8 cellular contexts compared by ENCODE assay signal in genomic region chr1:23799255-23799569, GRCh38. TPM values are rescaled to one million over a fixed set of nuclear protein-coding genes. Genes with fewer than 3 reads are reported as not detected.
DNase-seq lines count a peak whose midpoint lies in the region; ATAC-seq and TF ChIP-seq lines count a peak whose summit lies in the region.

No MANE protein-coding gene starts in this region.

- H4K20me1 ChIP-seq in fibroblast of lung (ENCODE audit: control insufficient read depth, extremely low read depth, insufficient read depth, low read length), result no peaks in the 10 kb centered on the region

- H3K27ac ChIP-seq in SK-N-MC, result no peak overlapping the region
- H3K27ac ChIP-seq in fibroblast of lung (ENCODE audit: insufficient read depth, low read length), result peak overlapping the region; percentile 63

- no peak overlapping the region for H2AFZ ChIP-seq in fibroblast of lung (ENCODE audit: low read length)

- TF ChIP-seq CTCF in GM12865 (IDR thresholded peaks at IDR 0.05; ENCODE audit: insufficient read depth, low read depth, low read length, missing control alignments) (no peak), fibroblast of lung (conservative IDR thresholded peaks at IDR 0.05 in 1 of 2, IDR thresholded peaks at IDR 0.05 in 1 of 2; ENCODE audit: low read depth in 1 of 2, low read length in 2 of 2) (no peak), retinal pigment epithelial cell (conservative IDR thresholded peaks at IDR 0.05; ENCODE audit: low read depth, low read length) (no peak)

- H3K9me3 ChIP-seq in SK-N-MC (ENCODE audit: low read depth, low read length) (no peaks in the 10 kb centered on the region), fibroblast of lung (ENCODE audit: control insufficient read depth, insufficient read depth, low read depth, low read length) (no peaks in the 10 kb centered on the region)

- H3K36me3 ChIP-seq in SK-N-MC (ENCODE audit: insufficient read depth, low read length) (peaks cover 3% of the 10 kb centered on the region; the same call in 1 of the 2 replicates), fibroblast of lung (ENCODE audit: control insufficient read depth, insufficient read depth, low read length) (peaks cover 14% of the 10 kb centered on the region)

- no peak for DNase-seq in GM12865 (ENCODE audit: low read depth)
- no peak for DNase-seq in SK-N-MC (ENCODE audit: low read depth, low spot score)
- DNase-seq in fibroblast of lung (ENCODE audit: low read depth in 2 of 2), result no peak
- DNase-seq in retinal pigment epithelial cell (ENCODE audit: low read depth), result no peak
- no peak for DNase-seq in midbrain (lab: John Stamatoyannopoulos, UW)
- DNase-seq in NCI-H2227 treated with DMSO at 0.1 percent for 48 hours (lab: John Stamatoyannopoulos, UW), result no peak

- H3K79me2 ChIP-seq in fibroblast of lung (ENCODE audit: control insufficient read depth, insufficient read depth, low read length), result no peaks in the 10 kb centered on the region

- peak overlapping the region; percentile 100 for H3K4me2 ChIP-seq in fibroblast of lung (ENCODE audit: extremely low read depth, insufficient read depth, low read length)

- no peaks in the 10 kb centered on the region for H3K27me3 ChIP-seq in fibroblast of lung (ENCODE audit: control insufficient read depth, insufficient read depth, low read length)

- peaks cover 8% of the 10 kb centered on the region for H3K4me1 ChIP-seq in fibroblast of lung (ENCODE audit: control insufficient read depth, extremely low read depth, insufficient read depth, low read length)

- H3K9ac ChIP-seq in SK-N-MC (ENCODE audit: insufficient read length) (no peak overlapping the region), fibroblast of lung (ENCODE audit: insufficient read depth, low read length) (no peak overlapping the region)

- H3K4me3 ChIP-seq in GM12865 (ENCODE audit: low read depth, low read length), result peak overlapping the region; percentile 85
- H3K4me3 ChIP-seq in SK-N-MC, result peak overlapping the region; percentile 82; the same call in 1 of the 2 replicates
- H3K4me3 ChIP-seq in fibroblast of lung (replicated peaks in 1 of 4; ENCODE audit: control extremely low read depth in 1 of 4, insufficient read depth in 1 of 4, low read depth in 3 of 4, low read length in 4 of 4), result peak overlapping the region in 3 of 4 experiments; percentile 75 to 89 (median 81)
- peak overlapping the region; percentile 85 for H3K4me3 ChIP-seq in retinal pigment epithelial cell (ENCODE audit: low read length)

- no peak for ATAC-seq in GM21528 (IDR thresholded peaks at IDR 0.05; ENCODE audit: low FRiP score, unreplicated experiment)
- no peak for ATAC-seq in GM21737 (IDR thresholded peaks at IDR 0.05; ENCODE audit: unreplicated experiment)

RNA-seq across cellular contexts. Expression of gene GALE, which starts 1.3 kb away (rescaled TPM):
- total RNA-seq in fibroblast of lung, result 14.1 and 16.0 TPM in 2 replicates
- polyA plus RNA-seq in fibroblast of lung, result 11.9 and 19.6 TPM in 2 replicates
- 12.2 and 24.4 TPM in 2 replicates for polyA plus RNA-seq in fibroblast of lung (2012)
- polyA minus RNA-seq in fibroblast of lung (ENCODE audit: low replicate concordance), result 14.2 and 23.2 TPM in 2 replicates

RNA-seq across cellular contexts. Expression of gene LYPLA2, which starts 8.3 kb away (rescaled TPM):
- 27.5 and 29.2 TPM in 2 replicates for total RNA-seq in fibroblast of lung
- 20.4 and 29.1 TPM in 2 replicates for polyA plus RNA-seq in fibroblast of lung
- polyA plus RNA-seq in fibroblast of lung (2012), result 25.1 and 44.1 TPM in 2 replicates
- polyA minus RNA-seq in fibroblast of lung (ENCODE audit: low replicate concordance), result 18.8 and 36.4 TPM in 2 replicates

RNA-seq across cellular contexts. Expression of gene PITHD1, which starts 21.0 kb away (rescaled TPM):
- 29.5 and 40.5 TPM in 2 replicates for total RNA-seq in fibroblast of lung
- 47.7 and 58.6 TPM in 2 replicates for polyA plus RNA-seq in fibroblast of lung
- 30.8 and 40.3 TPM in 2 replicates for polyA plus RNA-seq in fibroblast of lung (2012)
- 15.2 and 15.4 TPM in 2 replicates for polyA minus RNA-seq in fibroblast of lung (ENCODE audit: low replicate concordance)

RNA-seq across cellular contexts. Expression of gene HMGCL, which starts 26.0 kb away (rescaled TPM):
- 59.3 and 74.6 TPM in 2 replicates for total RNA-seq in fibroblast of lung
- polyA plus RNA-seq in fibroblast of lung, result 34.1 and 41.3 TPM in 2 replicates
- 33.0 and 37.3 TPM in 2 replicates for polyA plus RNA-seq in fibroblast of lung (2012)
- polyA minus RNA-seq in fibroblast of lung (ENCODE audit: low replicate concordance), result 21.4 and 28.5 TPM in 2 replicates

RNA-seq across cellular contexts. Expression of gene ELOA, which starts 55.9 kb away (rescaled TPM):
- 15.9 and 19.3 TPM in 2 replicates for total RNA-seq in fibroblast of lung
- 34.1 and 42.2 TPM in 2 replicates for polyA plus RNA-seq in fibroblast of lung
- 26.7 and 35.1 TPM in 2 replicates for polyA plus RNA-seq in fibroblast of lung (2012)
- polyA minus RNA-seq in fibroblast of lung (ENCODE audit: low replicate concordance), result 14.5 and 16.0 TPM in 2 replicates
